2 cellular contexts compared by ENCODE assay signal in the genomic region with DNA sequence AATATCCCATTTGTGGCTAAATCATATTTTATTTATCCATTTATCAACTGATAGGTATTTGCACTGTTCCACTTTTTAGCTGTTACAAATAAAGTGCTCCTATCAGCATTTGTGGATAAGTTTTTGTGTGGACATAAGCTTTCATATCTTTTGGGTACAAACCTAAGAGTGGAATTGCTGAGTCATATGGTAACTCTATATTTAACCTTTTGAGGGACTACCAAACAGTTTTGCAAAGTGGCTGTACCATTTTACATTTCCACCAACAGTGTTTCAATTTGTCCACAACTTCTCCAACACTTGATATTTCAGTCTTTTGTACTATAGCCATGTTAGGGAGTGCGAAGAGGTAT.
TF ChIP-seq lines count a peak whose summit lies in the region.

No MANE protein-coding gene starts in this region.

TF ChIP-seq in SK-N-SH, 30 proteins besides CTCF, POLR2A, EP300 and RAD21 (continued from another document):
- TF ChIP-seq ZBTB33 (IDR thresholded peaks at IDR 0.05; ENCODE audit: borderline replicate concordance, low read depth) (no peak), TAF1 (IDR thresholded peaks at IDR 0.05; ENCODE audit: borderline replicate concordance, low read depth, low read length) (no peak), RXRA (IDR thresholded peaks at IDR 0.05; ENCODE audit: borderline replicate concordance, low read depth) (no peak), RFX5 (IDR thresholded peaks at IDR 0.05; ENCODE audit: low read length) (no peak), GATA2 (CRISPR knock-in tag; IDR thresholded peaks at IDR 0.05) (no peak), GABPA (IDR thresholded peaks at IDR 0.05; ENCODE audit: low read depth) (no peak), FOXM1 (IDR thresholded peaks at IDR 0.05; ENCODE audit: low read depth) (no peak), SIN3A (IDR thresholded peaks at IDR 0.05; ENCODE audit: borderline replicate concordance, low read depth, low read length) (no peak), NFIC (IDR thresholded peaks at IDR 0.05; ENCODE audit: borderline replicate concordance) (no peak), CHD2 (IDR thresholded peaks at IDR 0.05; ENCODE audit: low read length, partially characterized antibody) (no peak), FOSL2 (IDR thresholded peaks at IDR 0.05; ENCODE audit: borderline replicate concordance, low read depth) (no peak), MEF2A (IDR thresholded peaks at IDR 0.05; ENCODE audit: borderline replicate concordance, low read depth) (no peak), TEAD4 (IDR thresholded peaks at IDR 0.05; ENCODE audit: borderline replicate concordance, insufficient read depth) (no peak), TCF12 (IDR thresholded peaks at IDR 0.05) (no peak)
- TF ChIP-seq, protein P1, sequence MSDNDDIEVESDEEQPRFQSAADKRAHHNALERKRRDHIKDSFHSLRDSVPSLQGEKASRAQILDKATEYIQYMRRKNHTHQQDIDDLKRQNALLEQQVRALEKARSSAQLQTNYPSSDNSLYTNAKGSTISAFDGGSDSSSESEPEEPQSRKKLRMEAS (IDR thresholded peaks at IDR 0.05; ENCODE audit: low read depth) = no peak
- TF ChIP-seq, protein P2, sequence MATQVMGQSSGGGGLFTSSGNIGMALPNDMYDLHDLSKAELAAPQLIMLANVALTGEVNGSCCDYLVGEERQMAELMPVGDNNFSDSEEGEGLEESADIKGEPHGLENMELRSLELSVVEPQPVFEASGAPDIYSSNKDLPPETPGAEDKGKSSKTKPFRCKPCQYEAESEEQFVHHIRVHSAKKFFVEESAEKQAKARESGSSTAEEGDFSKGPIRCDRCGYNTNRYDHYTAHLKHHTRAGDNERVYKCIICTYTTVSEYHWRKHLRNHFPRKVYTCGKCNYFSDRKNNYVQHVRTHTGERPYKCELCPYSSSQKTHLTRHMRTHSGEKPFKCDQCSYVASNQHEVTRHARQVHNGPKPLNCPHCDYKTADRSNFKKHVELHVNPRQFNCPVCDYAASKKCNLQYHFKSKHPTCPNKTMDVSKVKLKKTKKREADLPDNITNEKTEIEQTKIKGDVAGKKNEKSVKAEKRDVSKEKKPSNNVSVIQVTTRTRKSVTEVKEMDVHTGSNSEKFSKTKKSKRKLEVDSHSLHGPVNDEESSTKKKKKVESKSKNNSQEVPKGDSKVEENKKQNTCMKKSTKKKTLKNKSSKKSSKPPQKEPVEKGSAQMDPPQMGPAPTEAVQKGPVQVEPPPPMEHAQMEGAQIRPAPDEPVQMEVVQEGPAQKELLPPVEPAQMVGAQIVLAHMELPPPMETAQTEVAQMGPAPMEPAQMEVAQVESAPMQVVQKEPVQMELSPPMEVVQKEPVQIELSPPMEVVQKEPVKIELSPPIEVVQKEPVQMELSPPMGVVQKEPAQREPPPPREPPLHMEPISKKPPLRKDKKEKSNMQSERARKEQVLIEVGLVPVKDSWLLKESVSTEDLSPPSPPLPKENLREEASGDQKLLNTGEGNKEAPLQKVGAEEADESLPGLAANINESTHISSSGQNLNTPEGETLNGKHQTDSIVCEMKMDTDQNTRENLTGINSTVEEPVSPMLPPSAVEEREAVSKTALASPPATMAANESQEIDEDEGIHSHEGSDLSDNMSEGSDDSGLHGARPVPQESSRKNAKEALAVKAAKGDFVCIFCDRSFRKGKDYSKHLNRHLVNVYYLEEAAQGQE (IDR thresholded peaks at IDR 0.05; ENCODE audit: low read depth, low read length) = no peak

TF ChIP-seq in SK-N-SH treated with all-trans-retinoic acid at 6 μM for 48 hours, 23 proteins besides CTCF, POLR2A, EP300 and RAD21 (continued from another document):
- TF ChIP-seq PATZ1 (CRISPR knock-in tag; IDR thresholded peaks at IDR 0.05; ENCODE audit: borderline replicate concordance) (no peak), ISL1 (CRISPR knock-in tag; IDR thresholded peaks at IDR 0.05) (no peak)
TF ChIP-seq in SK-N-SH treated with all-trans-retinoic acid at 6 μM for 48 hours: peak in this region for 0.
